In genomic region chr2:200077210-200077650, GRCh38 we compare ENCODE assay signal across 1 cellular context.
A peak's percentile ranks its signal among the peaks of the same experiment; 100 is the strongest.
TF ChIP-seq lines count a peak whose summit lies in the region.

No MANE protein-coding gene starts in this region.

TF ChIP-seq in HepG2, 621 proteins besides CTCF, POLR2A, EP300 and RAD21 (continued from another document and continues in another):
- TF ChIP-seq ZBTB25 (CRISPR knock-in tag; IDR thresholded peaks at IDR 0.05) (peak; percentile 53; the same call in 1 of the 2 replicates), ZBTB14 (CRISPR knock-in tag; IDR thresholded peaks at IDR 0.05) (no peak), BRF2 (CRISPR knock-in tag; IDR thresholded peaks at IDR 0.05) (0 out of 2 replicates have a peak, but pooled peaks have one; percentile 44), SSRP1 (CRISPR knock-in tag; IDR thresholded peaks at IDR 0.05) (no peak), SNAPC5 (CRISPR knock-in tag; IDR thresholded peaks at IDR 0.05; ENCODE audit: borderline replicate concordance) (no peak), ZBTB8A (CRISPR knock-in tag; IDR thresholded peaks at IDR 0.05; ENCODE audit: borderline replicate concordance, low read depth) (no peak), KLF9 (CRISPR knock-in tag; IDR thresholded peaks at IDR 0.05; ENCODE audit: low read depth) (0 out of 2 replicates have a peak, but pooled peaks have one; percentile 32), PAXIP1 (CRISPR knock-in tag; conservative IDR thresholded peaks at IDR 0.05) (peak; percentile 94), ZNF546 (CRISPR knock-in tag; conservative IDR thresholded peaks at IDR 0.05) (no peak), ERF (CRISPR knock-in tag; IDR thresholded peaks at IDR 0.05) (peak; percentile 56; the same call in 1 of the 2 replicates), ZKSCAN5 (CRISPR knock-in tag; IDR thresholded peaks at IDR 0.05) (no peak), HCFC1 (IDR thresholded peaks at IDR 0.05; ENCODE audit: low read depth, low read length) (no peak), HDAC2 (CRISPR knock-in tag; IDR thresholded peaks at IDR 0.05) (peak; percentile 85), SIX1 (CRISPR knock-in tag; IDR thresholded peaks at IDR 0.05; ENCODE audit: borderline replicate concordance) (peak; percentile 90), HNF1A (IDR thresholded peaks at IDR 0.05; ENCODE audit: low read depth) (no peak), HNF1A (CRISPR knock-in tag; IDR thresholded peaks at IDR 0.05; ENCODE audit: borderline replicate concordance) (peak; percentile 43; the same call in 1 of the 2 replicates), LCORL (IDR thresholded peaks at IDR 0.05) (peak; percentile 73; the same call in 1 of the 2 replicates), LCORL (CRISPR knock-in tag; IDR thresholded peaks at IDR 0.05) (peak; percentile 95), TFDP2 (CRISPR knock-in tag; IDR thresholded peaks at IDR 0.05) (no peak), KDM3A (CRISPR knock-in tag; IDR thresholded peaks at IDR 0.05; ENCODE audit: low read depth) (peak; percentile 69), FLYWCH1 (CRISPR knock-in tag; IDR thresholded peaks at IDR 0.05) (no peak), ARNTL (CRISPR knock-in tag; IDR thresholded peaks at IDR 0.05) (peak; percentile 50; the same call in 1 of the 2 replicates), ZNF747 (CRISPR knock-in tag; IDR thresholded peaks at IDR 0.05; ENCODE audit: borderline replicate concordance) (0 out of 2 replicates have a peak, but pooled peaks have one; percentile 47), SMAD3 (CRISPR knock-in tag; IDR thresholded peaks at IDR 0.05) (0 out of 2 replicates have a peak, but pooled peaks have one; percentile 56), MTERF4 (CRISPR knock-in tag; IDR thresholded peaks at IDR 0.05) (no peak), TARDBP (CRISPR knock-in tag; IDR thresholded peaks at IDR 0.05) (peak; percentile 47; the same call in 1 of the 2 replicates), HNF4G (IDR thresholded peaks at IDR 0.05; ENCODE audit: borderline replicate concordance, low read depth, low read length) (peak; percentile 55; the same call in 1 of the 2 replicates), HNF4G (CRISPR knock-in tag; IDR thresholded peaks at IDR 0.05; ENCODE audit: borderline replicate concordance, low read depth) (no peak), ATF7 (IDR thresholded peaks at IDR 0.05) (no peak), ATF7 (CRISPR knock-in tag; IDR thresholded peaks at IDR 0.05) (no peak), CBX1 (IDR thresholded peaks at IDR 0.05; ENCODE audit: low read depth) (no peak), FOXO1 (CRISPR knock-in tag; IDR thresholded peaks at IDR 0.05) (peak; percentile 59; the same call in 1 of the 2 replicates), TBX3 (IDR thresholded peaks at IDR 0.05; ENCODE audit: borderline replicate concordance) (peak; percentile 80; the same call in 1 of the 2 replicates), ZNF772 (CRISPR knock-in tag; IDR thresholded peaks at IDR 0.05) (peak; percentile 60; the same call in 1 of the 2 replicates), ARID5B (CRISPR knock-in tag; IDR thresholded peaks at IDR 0.05) (peak; percentile 98), ZFP36L2 (CRISPR knock-in tag; IDR thresholded peaks at IDR 0.05) (no peak), ARID3A (IDR thresholded peaks at IDR 0.05; ENCODE audit: low read depth, low read length) (peak; percentile 85; the same call in 1 of the 2 replicates), ESRRA (CRISPR knock-in tag; IDR thresholded peaks at IDR 0.05; ENCODE audit: low read depth) (0 out of 2 replicates have a peak, but pooled peaks have one; percentile 29), ARID2 (CRISPR knock-in tag; IDR thresholded peaks at IDR 0.05; ENCODE audit: borderline replicate concordance) (0 out of 2 replicates have a peak, but pooled peaks have one; percentile 24), PAWR (CRISPR knock-in tag; IDR thresholded peaks at IDR 0.05; ENCODE audit: borderline replicate concordance) (no peak), MEIS1 (CRISPR knock-in tag; IDR thresholded peaks at IDR 0.05; ENCODE audit: borderline replicate concordance) (no peak), ZNF792 (CRISPR knock-in tag; IDR thresholded peaks at IDR 0.05) (no peak; the same call in 1 of the 2 replicates)
